ENCODE assay signal across 16 cellular contexts in genomic region chr2:239178954-239179353, GRCh38.
DNase-seq lines count a peak whose midpoint lies in the region; ATAC-seq and TF ChIP-seq lines count a peak whose summit lies in the region.
"Had no signal": no experiment of that assay in that cellular context is flagged by ENCODE, and none has a peak within 500 bp of the region (broad histone marks: within the 10 kb centered on the region; RNA-seq: fewer than 3 reads in every experiment).

No MANE protein-coding gene starts in this region.

- H3K9me3 ChIP-seq in ovary (peaks cover 0 to 5% of the 10 kb centered on the region in 2 donors), upper lobe of right lung (peaks cover 8% of the 10 kb centered on the region)

- H3K36me3 ChIP-seq in ovary (no peaks in the 10 kb centered on the region), upper lobe of right lung (peaks cover 15% of the 10 kb centered on the region)

- no peak for TF ChIP-seq POLR2A in ovary (IDR thresholded peaks at IDR 0.05)

- H3K27me3 ChIP-seq in ovary (no peaks in the 10 kb centered on the region), upper lobe of right lung (no peaks in the 10 kb centered on the region)
- H3K27me3 ChIP-seq: MG63 had no signal

- no peak overlapping the region for H3K4me3 Mint-ChIP-seq in chondrocyte (ENCODE audit: unreplicated experiment)
- H3K4me3 Mint-ChIP-seq in activated T-helper 2 cell treated with anti-CD3 and anti-CD28 coated beads, Interferon-gamma antibody, Interleukin-2, Interleukin-4, amounts not matched to agents 10 μg/mL and 5 μg/mL and 100 μg/mL, durations not matched to agents 14 hours and 24 hours and 36 hours (ENCODE audit: low read depth) = no peak overlapping the region
- H3K4me3 Mint-ChIP-seq: CD4-positive, CD25-positive, alpha-beta regulatory T cell; H9 had no signal

- no peak overlapping the region for H3K27ac Mint-ChIP-seq in chondrocyte (ENCODE audit: unreplicated experiment)
- H3K27ac Mint-ChIP-seq in activated T-helper 2 cell treated with anti-CD3 and anti-CD28 coated beads, Interferon-gamma antibody, Interleukin-2, Interleukin-4, amounts not matched to agents 10 μg/mL and 5 μg/mL and 100 μg/mL, durations not matched to agents 14 hours and 24 hours and 36 hours = no peak overlapping the region

- H3K27me3 Mint-ChIP-seq in chondrocyte (ENCODE audit: low read depth) = no peaks in the 10 kb centered on the region
- H3K27me3 Mint-ChIP-seq in activated T-helper 2 cell treated with anti-CD3 and anti-CD28 coated beads, Interferon-gamma antibody, Interleukin-2, Interleukin-4, amounts not matched to agents 10 μg/mL and 5 μg/mL and 100 μg/mL, durations not matched to agents 14 hours and 24 hours and 36 hours (ENCODE audit: low read depth) = no peaks in the 10 kb centered on the region
- H3K27me3 Mint-ChIP-seq: CD4-positive, CD25-positive, alpha-beta regulatory T cell had no signal

- peaks cover 26% of the 10 kb centered on the region for H3K36me3 Mint-ChIP-seq in chondrocyte (ENCODE audit: low read depth)
- peaks cover 78% of the 10 kb centered on the region for H3K36me3 Mint-ChIP-seq in activated T-helper 2 cell treated with anti-CD3 and anti-CD28 coated beads, Interferon-gamma antibody, Interleukin-2, Interleukin-4, amounts not matched to agents 10 μg/mL and 5 μg/mL and 100 μg/mL, durations not matched to agents 14 hours and 24 hours and 36 hours (ENCODE audit: low read depth)

- peaks cover 16% of the 10 kb centered on the region for H3K9me3 Mint-ChIP-seq in chondrocyte (ENCODE audit: low read depth)
- H3K9me3 Mint-ChIP-seq in activated T-helper 2 cell treated with anti-CD3 and anti-CD28 coated beads, Interferon-gamma antibody, Interleukin-2, Interleukin-4, amounts not matched to agents 10 μg/mL and 5 μg/mL and 100 μg/mL, durations not matched to agents 14 hours and 24 hours and 36 hours = peaks cover 21% of the 10 kb centered on the region

- H3K4me3 ChIP-seq in ovary = no peak overlapping the region
- no peak overlapping the region for H3K4me3 ChIP-seq in upper lobe of right lung
- H3K4me3 ChIP-seq: MG63 had no signal

- ATAC-seq in left cardiac atrium (no peak), Right ventricle myocardium superior (ENCODE audit: poor library complexity) (no peak), upper lobe of right lung (no peak), GM19455 (IDR thresholded peaks at IDR 0.05; ENCODE audit: unreplicated experiment) (no peak)
- ATAC-seq: Panc1 had no signal

- DNase-seq in left cardiac atrium (peak; percentile 16), Right ventricle myocardium superior (no peak), chondrocyte (ENCODE audit: low spot score) (peak; percentile 85), ovary (peak in 3 of 5 donors; percentile 5 to 13 (median 13)), upper lobe of right lung (peak; percentile 51)
- DNase-seq in activated T-helper 2 cell treated with anti-CD3 and anti-CD28 coated beads, Interferon-gamma antibody, Interleukin-2, Interleukin-4, amounts not matched to agents 10 μg/mL and 5 μg/mL and 100 μg/mL, durations not matched to agents 14 hours and 24 hours and 36 hours (ENCODE audit: low spot score) = no peak
- DNase-seq: AML-193; CD4-positive, CD25-positive, alpha-beta regulatory T cell; DMS79; H9; MG63; NCI-H1105 treated with DMSO at 0.1 percent for 48 hours; NCI-H187 treated with DMSO at 0.1 percent for 48 hours; NCI-H774 had no signal

- TF ChIP-seq EP300 in ovary (IDR thresholded peaks at IDR 0.05) = no peak

- TF ChIP-seq CTCF in chondrocyte (IDR thresholded peaks at IDR 0.05) (no peak), ovary (IDR thresholded peaks at IDR 0.05) (no peak), upper lobe of right lung (IDR thresholded peaks at IDR 0.05) (no peak)

- no peaks in the 10 kb centered on the region for H3K4me1 Mint-ChIP-seq in chondrocyte (ENCODE audit: low read depth)
- H3K4me1 Mint-ChIP-seq in activated T-helper 2 cell treated with anti-CD3 and anti-CD28 coated beads, Interferon-gamma antibody, Interleukin-2, Interleukin-4, amounts not matched to agents 10 μg/mL and 5 μg/mL and 100 μg/mL, durations not matched to agents 14 hours and 24 hours and 36 hours (ENCODE audit: low read depth) = peaks cover 2% of the 10 kb centered on the region

- intact Hi-C loops in left cardiac atrium (cut with DNase I) = no loop called here
- intact Hi-C loops in Right ventricle myocardium superior (cut with DNase I) = no loop called here
- intact Hi-C loops in ovary (cut with DNase I) = no loop called here
- intact Hi-C loops in upper lobe of right lung (cut with DNase I) = no loop called here
- intact Hi-C loops in activated T-helper 2 cell treated with anti-CD3 and anti-CD28 coated beads, Interferon-gamma antibody, Interleukin-2, Interleukin-4, amounts not matched to agents 10 μg/mL and 5 μg/mL and 100 μg/mL, durations not matched to agents 14 hours and 24 hours and 36 hours (cut with micrococcal nuclease) = no loop called here

- whole genome bisulfite sequencing in ovary, 3 donors = 93 to 97% (median 94%) methylated on average over 26 of the region's 26 CpGs

- H3K4me1 ChIP-seq in ovary (ENCODE audit: insufficient read depth) (no peaks in the 10 kb centered on the region), upper lobe of right lung (no peaks in the 10 kb centered on the region)

- H3K27ac ChIP-seq in ovary = no peak overlapping the region
- H3K27ac ChIP-seq in upper lobe of right lung = no peak overlapping the region

Comparison
In these comparisons a context has a peak if more than half of its experiments do, and no peak if none do; other contexts are left out.
1. DNase-seq: peak in left cardiac atrium (single experiment), chondrocyte (single experiment), ovary (3 of 5) and upper lobe of right lung (single experiment); none in Right ventricle myocardium superior (single experiment) and activated T-helper 2 cell treated with anti-CD3 and anti-CD28 coated beads, Interferon-gamma antibody, Interleukin-2, Interleukin-4, amounts not matched to agents 10 μg/mL and 5 μg/mL and 100 μg/mL, durations not matched to agents 14 hours and 24 hours and 36 hours (single experiment).